Comparison of ENCODE assay signal across 24 cellular contexts in the genomic region with DNA sequence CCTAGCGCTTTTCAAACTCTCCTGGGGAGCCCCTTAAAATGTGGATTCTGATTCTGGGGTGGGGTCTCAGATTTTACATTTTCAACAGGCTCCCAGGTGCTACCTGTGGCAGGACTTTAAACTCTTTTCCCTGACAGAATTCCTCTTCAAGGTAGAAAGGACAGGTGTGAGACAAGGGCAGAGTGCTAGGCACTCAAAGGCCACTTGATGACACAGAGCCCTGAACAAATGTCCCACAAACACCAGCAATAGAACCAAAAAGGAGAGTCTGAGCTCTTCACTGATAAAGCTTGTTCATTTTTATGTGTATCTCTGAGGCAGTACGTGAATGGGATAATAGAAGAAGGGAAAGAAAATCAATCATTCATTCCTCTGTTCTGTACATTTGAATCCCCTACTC.
DNase-seq lines count a peak whose midpoint lies in the region; ATAC-seq and TF ChIP-seq lines count a peak whose summit lies in the region.
"Had no signal": no experiment of that assay in that cellular context is flagged by ENCODE, and none has a peak within 500 bp of the region (broad histone marks: within the 10 kb centered on the region; RNA-seq: fewer than 3 reads in every experiment).

No MANE protein-coding gene starts in this region.

- H3K27ac Mint-ChIP-seq in CD4-positive, CD25-positive, alpha-beta regulatory T cell = peak overlapping the region; percentile 48 to 92 (median 65)
- no peak overlapping the region for H3K27ac Mint-ChIP-seq in immature natural killer cell

- no peak overlapping the region for H3K27ac ChIP-seq in CD4-positive, CD25-positive, alpha-beta regulatory T cell (ENCODE audit: insufficient read depth, low read length, poor library complexity, severe bottlenecking)
- peak overlapping the region; percentile 22 for H3K27ac ChIP-seq in hepatocyte
- peak overlapping the region; percentile 71 for H3K27ac ChIP-seq in rectal smooth muscle tissue (ENCODE audit: low read depth, low read length)
- H3K27ac ChIP-seq: tibial artery had no signal

- H3K4me3 ChIP-seq in CD4-positive, CD25-positive, alpha-beta regulatory T cell (ENCODE audit: low read depth, low read length) = no peak overlapping the region
- no peak overlapping the region for H3K4me3 ChIP-seq in hepatocyte
- H3K4me3 ChIP-seq in rectal smooth muscle tissue (ENCODE audit: low read length) = no peak overlapping the region
- H3K4me3 ChIP-seq: tibial artery had no signal

- no peaks in the 10 kb centered on the region for H3K36me3 Mint-ChIP-seq in CD4-positive, CD25-positive, alpha-beta regulatory T cell
- H3K36me3 Mint-ChIP-seq in immature natural killer cell = no peaks in the 10 kb centered on the region
- H3K36me3 Mint-ChIP-seq: CD4-positive, alpha-beta memory T cell had no signal

- H3K4me1 ChIP-seq in CD4-positive, CD25-positive, alpha-beta regulatory T cell (ENCODE audit: control insufficient read depth, insufficient read depth, low read length, poor library complexity, severe bottlenecking) = peaks cover 18% of the 10 kb centered on the region
- H3K4me1 ChIP-seq in hepatocyte (ENCODE audit: insufficient read depth) (peaks cover 33% of the 10 kb centered on the region), rectal smooth muscle tissue (ENCODE audit: control insufficient read depth, insufficient read depth, low read length) (peaks cover 30% of the 10 kb centered on the region)

- no peak for ATAC-seq in CD4-positive, CD25-positive, alpha-beta regulatory T cell (ENCODE audit: low read depth in 2 of 2)
- ATAC-seq in GM21381 (IDR thresholded peaks at IDR 0.05; ENCODE audit: unreplicated experiment) = no peak
- no peak for ATAC-seq in GM19351 (IDR thresholded peaks at IDR 0.05; ENCODE audit: unreplicated experiment)
- no peak for ATAC-seq in HG02571 (IDR thresholded peaks at IDR 0.05; ENCODE audit: unreplicated experiment)
- ATAC-seq: stimulated activated naive CD8-positive, alpha-beta T cell treated with anti-CD3 and anti-CD28 coated beads, Interleukin-15, Interleukin-2, amounts not matched to agents 100 U/mL and 50 U/mL, for 24 hours had no signal

- no peaks in the 10 kb centered on the region for H3K36me3 ChIP-seq in CD4-positive, CD25-positive, alpha-beta regulatory T cell (ENCODE audit: control insufficient read depth, insufficient read depth, low read length)
- H3K36me3 ChIP-seq in hepatocyte (replicated peaks; ENCODE audit: insufficient read depth, low read depth) (no peaks in the 10 kb centered on the region), rectal smooth muscle tissue (ENCODE audit: control insufficient read depth, insufficient read depth, low read length) (no peaks in the 10 kb centered on the region)
- H3K36me3 ChIP-seq: tibial artery had no signal

- DNase-seq in CD4-positive, CD25-positive, alpha-beta regulatory T cell = no peak
- DNase-seq in DMS53 treated with DMSO at 0.1 percent for 48 hours (lab: John Stamatoyannopoulos, UW; ENCODE audit: unreplicated experiment) (peak; percentile 60), hepatocyte (ENCODE audit: low spot score) (no peak), immature natural killer cell (no peak)
- DNase-seq: activated CD4-positive, alpha-beta T cell treated with anti-CD3 and anti-CD28 coated beads for 48 hours; CD4-positive, alpha-beta memory T cell; GF-D8; KG1; kidney glomerular epithelial cell; NCI-H1436 treated with DMSO at 0.1 percent for 48 hours; NCI-H2171 treated with DMSO at 0.1 percent for 48 hours; NCI-H774; nucleus accumbens; RPMI8226; stimulated activated CD4-positive, alpha-beta T cell treated with anti-CD3 and anti-CD28 coated beads, Interleukin-4, amount 100 ng/mL, for 4 hours; stimulated activated naive CD8-positive, alpha-beta T cell treated with anti-CD3 and anti-CD28 coated beads, Interleukin-15, Interleukin-2, amounts not matched to agents 100 U/mL and 50 U/mL, for 24 hours; tibial artery had no signal

- peaks cover 0 to 2% (median 0%) of the 10 kb centered on the region in 7 donors for H3K9me3 Mint-ChIP-seq in CD4-positive, CD25-positive, alpha-beta regulatory T cell
- H3K9me3 Mint-ChIP-seq in immature natural killer cell = no peaks in the 10 kb centered on the region
- H3K9me3 Mint-ChIP-seq: CD4-positive, alpha-beta memory T cell had no signal

- H3K9ac ChIP-seq in rectal smooth muscle tissue (ENCODE audit: low read length) = no peak overlapping the region

- no peaks in the 10 kb centered on the region for H3K79me2 ChIP-seq in hepatocyte

- TF ChIP-seq CTCF in hepatocyte (IDR thresholded peaks at IDR 0.05; ENCODE audit: poor library complexity) = no peak

- H3K9me3 ChIP-seq in CD4-positive, CD25-positive, alpha-beta regulatory T cell (ENCODE audit: control insufficient read depth in 2 of 2, low read length in 2 of 2) = no peaks in the 10 kb centered on the region
- H3K9me3 ChIP-seq in hepatocyte (ENCODE audit: low read depth) = no peaks in the 10 kb centered on the region
- H3K9me3 ChIP-seq: tibial artery had no signal

- H3K4me2 ChIP-seq in hepatocyte = peak overlapping the region; percentile 21

- H3K4me1 Mint-ChIP-seq in CD4-positive, CD25-positive, alpha-beta regulatory T cell = peaks cover 11 to 71% (median 40%) of the 10 kb centered on the region in 4 donors
- H3K4me1 Mint-ChIP-seq in immature natural killer cell = no peaks in the 10 kb centered on the region

- no peak overlapping the region for H2AFZ ChIP-seq in hepatocyte

- no peaks in the 10 kb centered on the region for H4K20me1 ChIP-seq in hepatocyte (ENCODE audit: insufficient read depth, poor library complexity, severe bottlenecking)

- H3K27me3 ChIP-seq in CD4-positive, CD25-positive, alpha-beta regulatory T cell (ENCODE audit: control insufficient read depth, insufficient read depth, low read length) = no peaks in the 10 kb centered on the region
- H3K27me3 ChIP-seq in hepatocyte (no peaks in the 10 kb centered on the region), rectal smooth muscle tissue (ENCODE audit: control insufficient read depth, insufficient read depth, low read length) (no peaks in the 10 kb centered on the region)
- H3K27me3 ChIP-seq: tibial artery had no signal

- WGBS in hepatocyte (ENCODE audit: low lambda C conversion rate, missing lambda C conversion rate) = 88% methylated on average over 2 of the region's 2 CpGs

- H3K27me3 Mint-ChIP-seq in CD4-positive, CD25-positive, alpha-beta regulatory T cell = no peaks in the 10 kb centered on the region
- no peaks in the 10 kb centered on the region for H3K27me3 Mint-ChIP-seq in immature natural killer cell (ENCODE audit: low read depth in 3 of 3)
- H3K27me3 Mint-ChIP-seq: activated naive CD4-positive, alpha-beta T cell treated with anti-CD3 and anti-CD28 coated beads, Interleukin-2, amount 50 U/mL, for 24 hours; CD4-positive, alpha-beta memory T cell; memory B cell had no signal

- no peaks in the 10 kb centered on the region for H3K9me2 ChIP-seq in hepatocyte (replicated peaks; ENCODE audit: insufficient read depth)

- no peak overlapping the region for H3K4me3 Mint-ChIP-seq in CD4-positive, CD25-positive, alpha-beta regulatory T cell
- H3K4me3 Mint-ChIP-seq in immature natural killer cell = no peak overlapping the region
- H3K4me3 Mint-ChIP-seq: activated T-helper 1 cell treated with anti-CD3 and anti-CD28 coated beads, Interleukin-12 subunit alpha, Interleukin-12 subunit beta, Interleukin-2, Interleukin-4 antibody, amounts not matched to agents 30 ng/mL and 10 ng/mL and 1 ng/mL, durations not matched to agents 14 hours and 24 hours and 36 hours; CD4-positive, alpha-beta memory T cell; memory B cell had no signal

Comparison
In these comparisons a context has a peak if more than half of its experiments do, and no peak if none do; other contexts are left out.
1. H3K27ac Mint-ChIP-seq: peak in CD4-positive, CD25-positive, alpha-beta regulatory T cell (3 of 3); none in immature natural killer cell (0 of 6).